ENCODE assay signal across 22 cellular contexts in the genomic region with DNA sequence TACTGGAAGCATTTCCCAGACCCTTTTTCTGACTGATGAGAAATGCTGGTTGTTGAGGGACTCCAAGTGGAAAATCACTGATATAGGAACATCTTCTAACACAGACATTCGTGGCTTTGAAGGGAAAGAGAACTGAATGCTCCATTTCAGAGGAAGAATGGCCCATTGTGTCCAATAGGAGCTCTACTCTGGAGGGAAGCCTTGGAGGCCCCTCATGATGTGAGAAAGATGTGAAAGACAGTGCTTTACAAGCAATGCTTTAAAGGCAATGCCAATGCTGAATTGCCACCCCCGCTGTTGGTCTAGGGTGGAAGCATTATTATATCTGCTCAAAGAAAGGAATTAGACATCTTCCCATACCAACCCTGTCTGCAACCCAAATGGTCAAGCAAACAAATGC. TPM values are rescaled to one million over a fixed set of nuclear protein-coding genes. Genes with fewer than 3 reads are reported as not detected.
"Had no signal": no experiment of that assay in that cellular context is flagged by ENCODE, and none has a peak within 500 bp of the region (broad histone marks: within the 10 kb centered on the region; RNA-seq: fewer than 3 reads in every experiment).

No MANE protein-coding gene starts in this region.

- H3K4me3 ChIP-seq: dorsolateral prefrontal cortex, mucosa of descending colon, right lobe of liver, thoracic aorta, upper lobe of left lung had no signal

- H3K4me3 Mint-ChIP-seq: activated CD4-positive, alpha-beta T cell treated with anti-CD3 and anti-CD28 coated beads, Interleukin-2, amount 10 ng/mL, durations not matched to agents 7 days and 5 days; activated CD8-positive, alpha-beta T cell treated with anti-CD3 and anti-CD28 coated beads, Interleukin-2, amount 10 ng/mL, durations not matched to agents 7 days and 5 days; activated naive CD4-positive, alpha-beta T cell treated with anti-CD3 and anti-CD28 coated beads, Interleukin-2, amount 10 ng/mL, durations not matched to agents 7 days and 5 days; activated naive CD8-positive, alpha-beta T cell treated with anti-CD3 and anti-CD28 coated beads, Interleukin-2, amount 50 U/mL, for 24 hours; activated T-cell treated with anti-CD3 and anti-CD28 coated beads, Interleukin-2, amount 50 U/mL, for 4 hours; memory B cell; naive B cell; stimulated activated effector memory CD8-positive, alpha-beta T cell treated with anti-CD3 and anti-CD28 coated beads, Interleukin-12 subunit alpha, Interleukin-12 subunit beta, amount 100 ng/mL, for 72 hours; T-helper 2 cell treated with Interferon-gamma antibody and Interleukin-4, amounts not matched to agents 5 μg/mL and 100 μg/mL, for 36 hours had no signal

- H3K27ac Mint-ChIP-seq: activated CD4-positive, alpha-beta T cell treated with anti-CD3 and anti-CD28 coated beads, Interleukin-2, amount 10 ng/mL, durations not matched to agents 7 days and 5 days; activated CD8-positive, alpha-beta T cell treated with anti-CD3 and anti-CD28 coated beads, Interleukin-2, amount 10 ng/mL, durations not matched to agents 7 days and 5 days; activated naive CD4-positive, alpha-beta T cell treated with anti-CD3 and anti-CD28 coated beads, Interleukin-2, amount 10 ng/mL, durations not matched to agents 7 days and 5 days; activated naive CD8-positive, alpha-beta T cell treated with anti-CD3 and anti-CD28 coated beads, Interleukin-2, amount 50 U/mL, for 24 hours; memory B cell; stimulated activated effector memory CD8-positive, alpha-beta T cell treated with anti-CD3 and anti-CD28 coated beads, Interleukin-12 subunit alpha, Interleukin-12 subunit beta, amount 100 ng/mL, for 72 hours; T-helper 2 cell treated with Interferon-gamma antibody and Interleukin-4, amounts not matched to agents 5 μg/mL and 100 μg/mL, for 36 hours had no signal

- H3K27ac ChIP-seq: brain microvascular endothelial cell, foreskin keratinocyte, right lobe of liver, thoracic aorta, upper lobe of left lung had no signal

- ATAC-seq: activated CD8-positive, alpha-beta T cell treated with anti-CD3 and anti-CD28 coated beads, Interleukin-2, amount 10 ng/mL, durations not matched to agents 7 days and 5 days; activated naive CD8-positive, alpha-beta T cell treated with anti-CD3 and anti-CD28 coated beads, Interleukin-2, amount 50 U/mL, for 24 hours; activated T-cell treated with anti-CD3 and anti-CD28 coated beads, Interleukin-2, amount 50 U/mL, for 4 hours; foreskin keratinocyte; left ventricle myocardium superior; mucosa of descending colon; right lobe of liver; stimulated activated effector memory CD8-positive, alpha-beta T cell treated with anti-CD3 and anti-CD28 coated beads, Interleukin-12 subunit alpha, Interleukin-12 subunit beta, amount 100 ng/mL, for 72 hours had no signal

- DNase-seq: activated CD4-positive, alpha-beta T cell treated with anti-CD3 and anti-CD28 coated beads, Interleukin-2, amount 10 ng/mL, durations not matched to agents 7 days and 5 days; activated CD8-positive, alpha-beta memory T cell treated with anti-CD3 and anti-CD28 coated beads, Interleukin-2, amount 50 U/mL, for 4 hours; activated CD8-positive, alpha-beta T cell treated with anti-CD3 and anti-CD28 coated beads, Interleukin-2, amount 10 ng/mL, durations not matched to agents 7 days and 5 days; activated effector memory CD4-positive, alpha-beta T cell treated with Interleukin-2 at 50 U/mL for 16 hours; activated naive CD4-positive, alpha-beta T cell treated with anti-CD3 and anti-CD28 coated beads, Interleukin-2, amount 10 ng/mL, durations not matched to agents 7 days and 5 days; activated naive CD8-positive, alpha-beta T cell treated with anti-CD3 and anti-CD28 coated beads, Interleukin-2, amount 50 U/mL, for 24 hours; activated T-cell treated with anti-CD3 and anti-CD28 coated beads, Interleukin-2, amount 50 U/mL, for 4 hours; brain microvascular endothelial cell; central memory CD4-positive, alpha-beta T cell; foreskin keratinocyte; left ventricle myocardium superior; mucosa of descending colon; naive B cell; right lobe of liver; small intestine; stimulated activated CD4-positive, alpha-beta T cell treated with anti-CD3 and anti-CD28 coated beads, Interleukin-4, amount 100 ng/mL, for 24 hours; upper lobe of left lung had no signal

- H3K36me3 ChIP-seq: brain microvascular endothelial cell, right lobe of liver, thoracic aorta, upper lobe of left lung had no signal

- H3K27me3 ChIP-seq: brain microvascular endothelial cell, dorsolateral prefrontal cortex, right lobe of liver, upper lobe of left lung had no signal

- H3K9me3 ChIP-seq: mucosa of descending colon, right lobe of liver, thoracic aorta, upper lobe of left lung had no signal

- H3K4me1 Mint-ChIP-seq: activated CD4-positive, alpha-beta T cell treated with anti-CD3 and anti-CD28 coated beads, Interleukin-2, amount 10 ng/mL, durations not matched to agents 7 days and 5 days; activated naive CD4-positive, alpha-beta T cell treated with anti-CD3 and anti-CD28 coated beads, Interleukin-2, amount 10 ng/mL, durations not matched to agents 7 days and 5 days; activated naive CD8-positive, alpha-beta T cell treated with anti-CD3 and anti-CD28 coated beads, Interleukin-2, amount 50 U/mL, for 24 hours; naive B cell; stimulated activated effector memory CD8-positive, alpha-beta T cell treated with anti-CD3 and anti-CD28 coated beads, Interleukin-12 subunit alpha, Interleukin-12 subunit beta, amount 100 ng/mL, for 72 hours had no signal

- H3K9me3 Mint-ChIP-seq: activated CD4-positive, alpha-beta T cell treated with anti-CD3 and anti-CD28 coated beads, Interleukin-2, amount 10 ng/mL, durations not matched to agents 7 days and 5 days; activated naive CD4-positive, alpha-beta T cell treated with anti-CD3 and anti-CD28 coated beads, Interleukin-2, amount 10 ng/mL, durations not matched to agents 7 days and 5 days; activated naive CD8-positive, alpha-beta T cell treated with anti-CD3 and anti-CD28 coated beads, Interleukin-2, amount 50 U/mL, for 24 hours; activated T-cell treated with anti-CD3 and anti-CD28 coated beads, Interleukin-2, amount 50 U/mL, for 4 hours; memory B cell; stimulated activated effector memory CD8-positive, alpha-beta T cell treated with anti-CD3 and anti-CD28 coated beads, Interleukin-12 subunit alpha, Interleukin-12 subunit beta, amount 100 ng/mL, for 72 hours; T-helper 2 cell treated with Interferon-gamma antibody and Interleukin-4, amounts not matched to agents 5 μg/mL and 100 μg/mL, for 36 hours had no signal

- H3K36me3 Mint-ChIP-seq: activated naive CD4-positive, alpha-beta T cell treated with anti-CD3 and anti-CD28 coated beads, Interleukin-2, amount 10 ng/mL, durations not matched to agents 7 days and 5 days; memory B cell; naive B cell; stimulated activated effector memory CD8-positive, alpha-beta T cell treated with anti-CD3 and anti-CD28 coated beads, Interleukin-12 subunit alpha, Interleukin-12 subunit beta, amount 100 ng/mL, for 72 hours had no signal

- H3K4me1 ChIP-seq: foreskin keratinocyte, right lobe of liver, upper lobe of left lung had no signal

RNA-seq across cellular contexts. Expression of a gene that starts 13.7 kb away (rescaled TPM):
- total RNA-seq: activated CD4-positive, alpha-beta T cell treated with anti-CD3 and anti-CD28 coated beads, Interleukin-2, amount 10 ng/mL, durations not matched to agents 7 days and 5 days; activated CD8-positive, alpha-beta T cell treated with anti-CD3 and anti-CD28 coated beads, Interleukin-2, amount 10 ng/mL, durations not matched to agents 7 days and 5 days; activated T-cell treated with anti-CD3 and anti-CD28 coated beads, Interleukin-2, amount 50 U/mL, for 4 hours had no signal
